8 cellular contexts compared by ENCODE assay signal in the genomic region with DNA sequence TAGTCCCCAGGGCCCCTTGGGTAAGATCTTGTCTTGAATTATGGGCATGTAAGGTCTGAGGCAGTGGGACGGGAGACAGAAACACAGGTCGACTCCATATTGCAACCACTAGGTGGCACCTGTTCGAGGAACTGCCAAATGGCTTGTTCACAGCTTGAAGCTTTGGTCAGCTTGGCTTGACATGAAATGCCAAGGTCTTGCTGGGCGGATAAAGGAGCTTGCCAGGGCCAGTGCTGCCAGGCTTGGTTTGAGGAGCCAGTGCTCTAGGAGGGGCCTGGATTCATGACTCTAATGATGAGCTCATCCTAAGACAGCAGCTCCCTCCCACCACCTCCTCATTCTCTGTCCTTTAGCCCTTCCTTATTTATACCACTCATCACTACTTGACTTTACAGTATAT. TPM values are rescaled to one million over a fixed set of nuclear protein-coding genes. Genes with fewer than 3 reads are reported as not detected.
A peak's percentile ranks its signal among the peaks of the same experiment; 100 is the strongest.
DNase-seq lines count a peak whose midpoint lies in the region; ATAC-seq, FAIRE-seq and TF ChIP-seq lines count a peak whose summit lies in the region.

No MANE protein-coding gene starts in this region.

- H3K36me3 ChIP-seq in K562 (ENCODE audit: control insufficient read depth, insufficient read depth, low read length) (no peaks in the 10 kb centered on the region), spleen (no peaks in the 10 kb centered on the region)

- no peaks in the 10 kb centered on the region for H3K79me2 ChIP-seq in K562 (ENCODE audit: control insufficient read depth, insufficient read depth, low read length)

- no TSS peak for BruUV-seq in K562 (replicated peaks; lab: Mats Ljungman, UMichigan)

- H3K9ac ChIP-seq in K562 (ENCODE audit: insufficient read depth in 1 of 2, low read depth in 2 of 2, low read length in 2 of 2), result 0 out of 4 replicates have a peak overlapping the region, but pooled peaks of 1 of the 2 experiments have one; percentile 2

- peak overlapping the region; percentile 36; the same call in 1 of the 2 replicates for H2AFZ ChIP-seq in K562 (ENCODE audit: low read depth, low read length)

- 0% methylated on average over 4 of the region's 4 CpGs for WGBS in K562 (ENCODE audit: insufficient coverage, low coverage, missing lambda C conversion rate)
- 11 to 20% (median 14%) methylated on average over 4 of the region's 4 CpGs for WGBS in spleen, 5 donors

- H3K4me3 ChIP-seq in K562 (no peak overlapping the region), spleen (no peak overlapping the region)

- peak; percentile 45 to 76 for TF ChIP-seq RAD21 in K562 (CRISPR knock-in tag; conservative IDR thresholded peaks at IDR 0.05 in 1 of 2, IDR thresholded peaks at IDR 0.05 in 1 of 2)

- H3K9me1 ChIP-seq in K562 (ENCODE audit: control insufficient read depth, insufficient read depth, low read length), result no peaks in the 10 kb centered on the region

- TF ChIP-seq CTCF in K562 (IDR thresholded peaks at IDR 0.05 in 2 of 3, conservative IDR thresholded peaks at IDR 0.05 in 1 of 3; ENCODE audit: insufficient read depth in 2 of 3, low read depth in 1 of 3, low read length in 3 of 3) (peak; percentile 76 to 84 (median 80)), spleen (IDR thresholded peaks at IDR 0.05 in 8 of 11, conservative IDR thresholded peaks at IDR 0.05 in 3 of 11) (peak; percentile 52 to 86 (median 78))

- no peak for TF ChIP-seq EP300 in K562 (IDR thresholded peaks at IDR 0.05; ENCODE audit: low read length)

- CTCF ChIA-PET in K562 (lab: Yijun Ruan, JAX; ENCODE audit: low intra/inter-chr PET ratio), result interaction anchor here (0.6 to 1.9 kb wide), 6 partner anchors 75 to 728 kb away, joined by 3 to 10 read pairs (median 4); no protein-coding TSS in a partner anchor

- H3K4me1 ChIP-seq in K562 (replicated peaks in 1 of 2; ENCODE audit: control insufficient read depth in 2 of 2, insufficient read depth in 2 of 2, low read length in 2 of 2) (no peaks in the 10 kb centered on the region; a peak in 2 of 5 replicates), spleen (peaks cover 0 to 26% (median 21%) of the 10 kb centered on the region in 6 donors)

- intact Hi-C loops in K562 (cut with micrococcal nuclease), result loop anchor here (2.0 to 5.0 kb wide), 2 partner anchors 47 to 121 kb away; no protein-coding TSS in a partner anchor
- intact Hi-C loops in spleen (cut with DNase I; ENCODE audit: low total_unique reads), result loop anchor here (5.0 kb wide), 2 partner anchors 122 to 492 kb away; no protein-coding TSS in a partner anchor

- FAIRE-seq in K562 (lab: Jason Lieb, UNC), result peak; percentile 92

- in situ Hi-C loops in K562 (cut with MboI), result loop anchor here (10.0 kb wide), 1 partner anchor 119 kb away; no protein-coding TSS in a partner anchor

- H3K27me3 ChIP-seq in K562 (ENCODE audit: control insufficient read depth in 2 of 2, insufficient read depth in 2 of 2, low read length in 2 of 2) (peaks cover 0 to 27% of the 10 kb centered on the region in 2 experiments; a peak in 2 of 5 replicates), spleen (replicated peaks in 1 of 7) (no peaks in the 10 kb centered on the region)

- peak; percentile 65 for DNase-seq in Daoy (ENCODE audit: low read depth)
- peak; percentile 72 for DNase-seq in HCEC 1CT
- peak; percentile 51 for DNase-seq in NCI-H187 treated with DMSO at 0.1 percent for 48 hours (lab: John Stamatoyannopoulos, UW)
- peak; percentile 23 for DNase-seq in T-helper 9 cell
- DNase-seq in K562 (ENCODE audit: extremely low read depth in 1 of 4, low spot score in 3 of 4), result peak; percentile 67 to 76 (median 70)
- peak; percentile 76 for DNase-seq in iPS DF 4.7 (ENCODE audit: extremely low read depth, low spot score)
- DNase-seq in spleen, result peak; percentile 77

- no peak overlapping the region for H3K27ac ChIP-seq in K562 (ENCODE audit: extremely low read depth, low read depth, low read length)
- H3K27ac ChIP-seq in spleen, result no peak overlapping the region

- POLR2A ChIA-PET in K562 (lab: Yijun Ruan, JAX), result interaction anchor here (0.6 to 3.4 kb wide), 6 partner anchors 11 to 337 kb away, joined by 3 to 17 read pairs (median 3); partner anchors contain the start of gene NRIP3

- H3K9me3 ChIP-seq in K562 (replicated peaks; ENCODE audit: control insufficient read depth, insufficient read depth, low read depth, low read length) (peaks cover 4% of the 10 kb centered on the region; the same call in 1 of the 2 replicates), spleen (no peaks in the 10 kb centered on the region)

- ATAC-seq in K562, result peak; percentile 96
- no peak for ATAC-seq in HG03097 (IDR thresholded peaks at IDR 0.05; ENCODE audit: low FRiP score, unreplicated experiment)

- no peak overlapping the region for H3K4me2 ChIP-seq in K562 (ENCODE audit: insufficient read depth, low read length)

- H4K20me1 ChIP-seq in K562 (replicated peaks; ENCODE audit: control insufficient read depth, insufficient read depth, low read length), result no peaks in the 10 kb centered on the region

- no peak for TF ChIP-seq POLR2A in K562 (conservative IDR thresholded peaks at IDR 0.05)
- TF ChIP-seq POLR2A in spleen (IDR thresholded peaks at IDR 0.05), result no peak

TF ChIP-seq in K562, 482 proteins besides CTCF, POLR2A, EP300 and RAD21 (continues in another document):
- TF ChIP-seq, protein P1, sequence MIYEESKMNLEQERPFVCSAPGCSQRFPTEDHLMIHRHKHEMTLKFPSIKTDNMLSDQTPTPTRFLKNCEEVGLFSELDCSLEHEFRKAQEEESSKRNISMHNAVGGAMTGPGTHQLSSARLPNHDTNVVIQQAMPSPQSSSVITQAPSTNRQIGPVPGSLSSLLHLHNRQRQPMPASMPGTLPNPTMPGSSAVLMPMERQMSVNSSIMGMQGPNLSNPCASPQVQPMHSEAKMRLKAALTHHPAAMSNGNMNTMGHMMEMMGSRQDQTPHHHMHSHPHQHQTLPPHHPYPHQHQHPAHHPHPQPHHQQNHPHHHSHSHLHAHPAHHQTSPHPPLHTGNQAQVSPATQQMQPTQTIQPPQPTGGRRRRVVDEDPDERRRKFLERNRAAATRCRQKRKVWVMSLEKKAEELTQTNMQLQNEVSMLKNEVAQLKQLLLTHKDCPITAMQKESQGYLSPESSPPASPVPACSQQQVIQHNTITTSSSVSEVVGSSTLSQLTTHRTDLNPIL (CRISPR knock-in tag; IDR thresholded peaks at IDR 0.05), result no peak
- TF ChIP-seq ZNF274 (IDR thresholded peaks at IDR 0.05; ENCODE audit: borderline replicate concordance, low read depth, low read length), result no peak
- no peak for TF ChIP-seq ZNF551 (CRISPR knock-in tag; IDR thresholded peaks at IDR 0.05)
- TF ChIP-seq SRSF9 (IDR thresholded peaks at IDR 0.05; ENCODE audit: borderline replicate concordance, low read depth, low read length), result no peak
- no peak for TF ChIP-seq CGGBP1 (CRISPR knock-in tag; IDR thresholded peaks at IDR 0.05)
- TF ChIP-seq KLF16 (IDR thresholded peaks at IDR 0.05), result 0 out of 2 replicates have a peak, but pooled peaks have one; percentile 12
- peak; percentile 69 for TF ChIP-seq SMC3 (conservative IDR thresholded peaks at IDR 0.05; ENCODE audit: insufficient read depth, low read depth, low read length)

RNA-seq across cellular contexts. Expression of gene NRIP3, which starts 11.9 kb away (rescaled TPM):
- 27.4 and 34.8 TPM in 2 replicates for total RNA-seq in Daoy (2014; rRNA removed; shearing (Covaris generic))
- total RNA-seq in K562 (2011; cell fraction: chromatin; rRNA removed; ENCODE audit: low replicate concordance), result 16.4 and 21.2 TPM in 2 replicates
- total RNA-seq in K562 (2011; cell fraction: nucleolus; rRNA removed), result 12.2 and 12.6 TPM in 2 replicates
- total RNA-seq in K562 (2011; cell fraction: nucleoplasm; rRNA removed), result 15.0 and 21.2 TPM in 2 replicates
- total RNA-seq in K562 (2014; rRNA removed) (10.9 and 11.4 TPM in 2 replicates), K562 (2014; rRNA removed; fragmentation: Illumina TruSeq; extraction: Trizol) (16.6 and 18.9 TPM in 2 replicates), K562 (2015; rRNA removed; fragmentation: Illumina TruSeq; extraction: Trizol) (12.9 and 13.8 TPM in 2 replicates), K562 (2021) (14.4 and 15.3 TPM in 2 replicates), spleen (1 to 10 TPM in 2 of 7 donors, under 1 TPM in 5; 0.39 to 1.8 (median 0.77) TPM)
- polyA plus RNA-seq in K562 (2011; rRNA removed) (12.0 and 18.7 TPM in 2 replicates), K562 (2014; fragmentation: Illumina TruSeq; extraction: Trizol) (11.6 and 12.6 TPM in 2 replicates), K562 (2014; fragmentation: Nextera tagmentation; extraction: Ambion mirVana) (1 to 10 TPM; 4.4 to 6.4 TPM), K562 (2014; rRNA removed) (7.4 and 8.5 TPM in 2 replicates), spleen (under 1 TPM; 0.02 to 0.22 (median 0.08) TPM)
- polyA plus RNA-seq in K562 (2011; cell fraction: cytosol; rRNA removed), result 9.9 and 10.9 TPM in 2 replicates
- 11.9 and 13.7 TPM in 2 replicates for polyA plus RNA-seq in K562 (2011; cell fraction: nucleus; rRNA removed)
- polyA plus RNA-seq in K562 (2012), result 7.2 and 9.1 TPM in 2 replicates
- 22.0 and 27.3 TPM in 2 replicates for polyA minus RNA-seq in K562 (2011; rRNA and poly(A)+ RNA removed)
- polyA minus RNA-seq in K562 (2011; cell fraction: cytosol; rRNA and poly(A)+ RNA removed), result 9.7 and 16.0 TPM in 2 replicates
- 5.4 and 6.0 TPM in 2 replicates for polyA minus RNA-seq in K562 (2011; cell fraction: nucleus; rRNA and poly(A)+ RNA removed)

RNA-seq across cellular contexts. Expression of gene TMEM9B, which starts 51.4 kb away (rescaled TPM):
- 37.9 and 40.9 TPM in 2 replicates for total RNA-seq in Daoy (2014; rRNA removed; shearing (Covaris generic))
- total RNA-seq in K562 (2011; cell fraction: chromatin; rRNA removed; ENCODE audit: low replicate concordance), result 13.2 and 21.8 TPM in 2 replicates
- 13.7 and 14.1 TPM in 2 replicates for total RNA-seq in K562 (2011; cell fraction: nucleolus; rRNA removed)
- 20.6 and 29.5 TPM in 2 replicates for total RNA-seq in K562 (2011; cell fraction: nucleoplasm; rRNA removed)
- total RNA-seq in K562 (2014; rRNA removed) (9.8 and 14.7 TPM in 2 replicates), K562 (2014; rRNA removed; fragmentation: Illumina TruSeq; extraction: Trizol) (17.8 and 19.9 TPM in 2 replicates), K562 (2015; rRNA removed; fragmentation: Illumina TruSeq; extraction: Trizol) (15.8 and 19.4 TPM in 2 replicates), K562 (2021) (14.0 TPM in 2 replicates), spleen (10 to 100 TPM; 31.5 to 56.5 (median 46.0) TPM)
- polyA plus RNA-seq in K562 (2011; rRNA removed) (12.8 and 20.0 TPM in 2 replicates), K562 (2014; fragmentation: Illumina TruSeq; extraction: Trizol) (12.5 and 16.0 TPM in 2 replicates), K562 (2014; fragmentation: Nextera tagmentation; extraction: Ambion mirVana) (1 to 10 TPM; 7.7 to 9.6 TPM), K562 (2014; rRNA removed) (11.9 and 16.6 TPM in 2 replicates), spleen (10 to 100 TPM; 30.2 to 39.5 (median 34.2) TPM)
- polyA plus RNA-seq in K562 (2011; cell fraction: cytosol; rRNA removed), result 7.1 and 10.5 TPM in 2 replicates
- 5.1 and 5.3 TPM in 2 replicates for polyA plus RNA-seq in K562 (2011; cell fraction: nucleus; rRNA removed)
- 15.9 and 22.1 TPM in 2 replicates for polyA plus RNA-seq in K562 (2012)
- 12.4 and 14.1 TPM in 2 replicates for polyA minus RNA-seq in K562 (2011; rRNA and poly(A)+ RNA removed)
- polyA minus RNA-seq in K562 (2011; cell fraction: cytosol; rRNA and poly(A)+ RNA removed), result 3.0 and 4.0 TPM in 2 replicates
- 5.8 and 6.3 TPM in 2 replicates for polyA minus RNA-seq in K562 (2011; cell fraction: nucleus; rRNA and poly(A)+ RNA removed)

Comparison
In these comparisons a context has a peak if more than half of its experiments do, and no peak if none do; other contexts are left out.
1. DNase-seq: peak in every context shown above with its lines; median percentile 77 in spleen; 76 in iPS DF 4.7; 72 in HCEC 1CT; 70 in K562; 65 in Daoy; 51 in NCI-H187 treated with DMSO at 0.1 percent for 48 hours; 23 in T-helper 9 cell.
2. RNA of gene NRIP3, which starts 11.9 kb away (total RNA-seq): 27.4 to 34.8 TPM in Daoy and 10.9 to 21.2 TPM in K562; 0.39 to 1.8 TPM in spleen; every median in the first group is over 4 times any median in the second.